Comparison of ENCODE assay signal across 1 cellular context in genomic region chr6:33317668-33318425, GRCh38.
TF ChIP-seq lines count a peak whose summit lies in the region.

Gene ZBTB22, minus strand, starts transcription at chr6:33317744. Its CDS starts 828 bp downstream, at chr6:33316916.

TF ChIP-seq in H1, 55 proteins besides CTCF, POLR2A, EP300 and RAD21:
- TF ChIP-seq SUZ12 (IDR thresholded peaks at IDR 0.05; ENCODE audit: low read length) (no peak), SIX5 (IDR thresholded peaks at IDR 0.05; ENCODE audit: low read depth, low read length) (no peak), POLR2AphosphoS5 (IDR thresholded peaks at IDR 0.05; ENCODE audit: low read depth, low read length) (peak; percentile 53; the same call in 1 of the 2 replicates), TAF1 (IDR thresholded peaks at IDR 0.05; ENCODE audit: low read depth, low read length) (peak; percentile 62; the same call in 1 of the 2 replicates), EGR1 (IDR thresholded peaks at IDR 0.05; ENCODE audit: borderline replicate concordance, low read depth, low read length) (peak; percentile 18; the same call in 1 of the 2 replicates), SP1 (IDR thresholded peaks at IDR 0.05; ENCODE audit: low read depth, low read length) (peak; percentile 37; the same call in 1 of the 2 replicates), TBP (IDR thresholded peaks at IDR 0.05; ENCODE audit: low read depth, low read length) (peak; percentile 53; the same call in 1 of the 2 replicates), YY1 (IDR thresholded peaks at IDR 0.05; ENCODE audit: low read depth, low read length) (peak; percentile 88), MAX (IDR thresholded peaks at IDR 0.05) (no peak), TEAD4 (IDR thresholded peaks at IDR 0.05; ENCODE audit: low read depth, low read length) (peak; percentile 58; the same call in 1 of the 2 replicates), ASH2L (IDR thresholded peaks at IDR 0.05; ENCODE audit: low read length) (peak; percentile 50), CREB1 (IDR thresholded peaks at IDR 0.05) (no peak), SP4 (IDR thresholded peaks at IDR 0.05; ENCODE audit: low read length) (peak; percentile 59; the same call in 1 of the 2 replicates), PHF8 (conservative IDR thresholded peaks at IDR 0.05; ENCODE audit: low read depth, low read length) (peak; percentile 53)
